Comparison of ENCODE assay signal across 9 cellular contexts in genomic region chr2:88658890-88659881, GRCh38. TPM values are rescaled to one million over a fixed set of nuclear protein-coding genes. Genes with fewer than 3 reads are reported as not detected.
DNase-seq lines count a peak whose midpoint lies in the region; ATAC-seq and TF ChIP-seq lines count a peak whose summit lies in the region.
"Had no signal": no experiment of that assay in that cellular context is flagged by ENCODE, and none has a peak within 500 bp of the region (broad histone marks: within the 10 kb centered on the region; RNA-seq: fewer than 3 reads in every experiment).

No MANE protein-coding gene starts in this region.

- POLR2A ChIA-PET in MCF 10A (lab: Yijun Ruan, JAX) = interaction anchor here (0.7 to 4.3 kb wide), 11 partner anchors 10 to 64 kb away, joined by 3 to 53 read pairs (median 4); partner anchors contain the start of gene EIF2AK3

- no peaks in the 10 kb centered on the region for H3K36me3 Mint-ChIP-seq in MCF 10A (ENCODE audit: insufficient read depth, unreplicated experiment)
- no peaks in the 10 kb centered on the region for H3K36me3 Mint-ChIP-seq in natural killer cell treated with Interleukin-12 subunit alpha and Interleukin-12 subunit beta and Interleukin-15 and Interleukin-18, amount 100 ng/mL, for 72 hours

- H3K27me3 ChIP-seq in aorta (ENCODE audit: control insufficient read depth in 1 of 2, insufficient read depth in 2 of 2, low read length in 1 of 2) = no peaks in the 10 kb centered on the region

- H3K4me1 ChIP-seq in aorta (ENCODE audit: control insufficient read depth in 1 of 2, insufficient read depth in 2 of 2, low read length in 2 of 2) = peaks cover 0 to 1% of the 10 kb centered on the region in 2 donors

- intact Hi-C loops in MCF 10A (cut with micrococcal nuclease) (no loop called here), aorta (cut with DNase I) (no loop called here)

- H3K9me3 Mint-ChIP-seq in MCF 10A (ENCODE audit: unreplicated experiment) = peaks cover 7% of the 10 kb centered on the region
- H3K9me3 Mint-ChIP-seq in natural killer cell treated with Interleukin-12 subunit alpha and Interleukin-12 subunit beta and Interleukin-15 and Interleukin-18, amount 100 ng/mL, for 72 hours = no peaks in the 10 kb centered on the region

- H3K27ac Mint-ChIP-seq in MCF 10A (ENCODE audit: low read depth, unreplicated experiment) = peak overlapping the region; percentile 86
- no peak overlapping the region for H3K27ac Mint-ChIP-seq in natural killer cell treated with Interleukin-12 subunit alpha and Interleukin-12 subunit beta and Interleukin-15 and Interleukin-18, amount 100 ng/mL, for 72 hours
- H3K27ac Mint-ChIP-seq: B cell had no signal

- CTCF ChIA-PET in MCF 10A (lab: Yijun Ruan, JAX) = interaction anchor here (0.6 to 6.4 kb wide), 10 partner anchors 9 to 600 kb away, joined by 3 to 54 read pairs (median 3); partner anchors contain the start of gene EIF2AK3

- TF ChIP-seq CTCF in MCF 10A (IDR thresholded peaks at IDR 0.05; ENCODE audit: unreplicated experiment) = no peak

- H3K27ac ChIP-seq in aorta (ENCODE audit: low read depth in 1 of 2, low read length in 2 of 2) = no peak overlapping the region

- DNase-seq in SIG-M5 treated with dmso at 0.1 percent for 504 hours (lab: John Stamatoyannopoulos, UW; ENCODE audit: unreplicated experiment) (peak; percentile 75), SIG-M5 (lab: John Stamatoyannopoulos, UW) (no peak), MCF 10A (ENCODE audit: unreplicated experiment) (peak; percentile 71), left kidney (ENCODE audit: low read depth, low spot score) (peak; percentile 57), aorta (no peak), NCI-H446 (lab: John Stamatoyannopoulos, UW) (no peak)
- no peak for DNase-seq in natural killer cell treated with Interleukin-12 subunit alpha and Interleukin-12 subunit beta and Interleukin-15 and Interleukin-18, amount 100 ng/mL, for 72 hours (ENCODE audit: low spot score)

- H3K36me3 ChIP-seq in aorta (ENCODE audit: control insufficient read depth in 1 of 2, insufficient read depth in 2 of 2, low read length in 1 of 2) = no peaks in the 10 kb centered on the region

- H3K4me3 ChIP-seq in aorta (ENCODE audit: low read length in 2 of 2) = no peak overlapping the region

- H3K27me3 Mint-ChIP-seq in MCF 10A (ENCODE audit: insufficient read depth, unreplicated experiment) = no peaks in the 10 kb centered on the region
- no peaks in the 10 kb centered on the region for H3K27me3 Mint-ChIP-seq in natural killer cell treated with Interleukin-12 subunit alpha and Interleukin-12 subunit beta and Interleukin-15 and Interleukin-18, amount 100 ng/mL, for 72 hours
- H3K27me3 Mint-ChIP-seq: B cell had no signal

- peak; percentile 78 for ATAC-seq in aorta (ENCODE audit: low FRiP score)
- no peak for ATAC-seq in natural killer cell treated with Interleukin-12 subunit alpha and Interleukin-12 subunit beta and Interleukin-15 and Interleukin-18, amount 100 ng/mL, for 72 hours
- ATAC-seq in GM19467 (IDR thresholded peaks at IDR 0.05; ENCODE audit: unreplicated experiment) = no peak

- peak overlapping the region; percentile 21 for H3K4me3 Mint-ChIP-seq in MCF 10A (ENCODE audit: unreplicated experiment)
- H3K4me3 Mint-ChIP-seq in natural killer cell treated with Interleukin-12 subunit alpha and Interleukin-12 subunit beta and Interleukin-15 and Interleukin-18, amount 100 ng/mL, for 72 hours = no peak overlapping the region
- H3K4me3 Mint-ChIP-seq: B cell had no signal

- 63 to 67% methylated on average over 8 of the region's 8 CpGs for WGBS in aorta, 2 donors

- no peaks in the 10 kb centered on the region for H3K9me3 ChIP-seq in aorta (ENCODE audit: control insufficient read depth, low read length)

- peaks cover 21% of the 10 kb centered on the region for H3K4me1 Mint-ChIP-seq in MCF 10A (ENCODE audit: insufficient read depth, unreplicated experiment)
- no peaks in the 10 kb centered on the region for H3K4me1 Mint-ChIP-seq in natural killer cell treated with Interleukin-12 subunit alpha and Interleukin-12 subunit beta and Interleukin-15 and Interleukin-18, amount 100 ng/mL, for 72 hours (ENCODE audit: low read depth in 2 of 2)
- H3K4me1 Mint-ChIP-seq: B cell had no signal

- no TSS peak for BruUV-seq in MCF 10A (replicated peaks; lab: Mats Ljungman, UMichigan)

RNA-seq across cellular contexts. Expression of gene EIF2AK3, which starts 31.9 kb away (rescaled TPM):
- total RNA-seq in MCF 10A (2022) = 21.6 and 21.8 TPM in 2 replicates
- 10 to 100 TPM; 24.8 to 25.3 TPM for total RNA-seq in aorta
- polyA plus RNA-seq in aorta = 10 to 100 TPM in 1 of 2 donors, 1 to 10 TPM in 1; 4.0 to 10.6 TPM
- total RNA-seq in natural killer cell treated with Interleukin-12 subunit alpha and Interleukin-12 subunit beta and Interleukin-15 and Interleukin-18, amount 100 ng/mL, for 72 hours = 10 to 100 TPM; 32.4 to 34.1 TPM

RNA-seq across cellular contexts. Expression of gene RPIA, which starts 32.3 kb away (rescaled TPM):
- 12.2 and 14.1 TPM in 2 replicates for total RNA-seq in MCF 10A (2022)
- 10 to 100 TPM in 1 of 2 donors, 1 to 10 TPM in 1; 9.8 to 10.3 TPM for total RNA-seq in aorta
- 1 to 10 TPM; 7.3 to 7.8 TPM for polyA plus RNA-seq in aorta
- 10 to 100 TPM; 44.6 to 53.5 TPM for total RNA-seq in natural killer cell treated with Interleukin-12 subunit alpha and Interleukin-12 subunit beta and Interleukin-15 and Interleukin-18, amount 100 ng/mL, for 72 hours

Comparison
In these comparisons a context has a peak if more than half of its experiments do, and no peak if none do; other contexts are left out.
1. DNase-seq: peak in SIG-M5 treated with dmso at 0.1 percent for 504 hours (single experiment), MCF 10A (single experiment) and left kidney (single experiment); none in SIG-M5 (single experiment), aorta (0 of 2), natural killer cell treated with Interleukin-12 subunit alpha and Interleukin-12 subunit beta and Interleukin-15 and Interleukin-18, amount 100 ng/mL, for 72 hours (single experiment) and NCI-H446 (0 of 2).